Comparison of ENCODE assay signal across 15 cellular contexts in genomic region chr20:48937674-48938073, GRCh38. TPM values are rescaled to one million over a fixed set of nuclear protein-coding genes. Genes with fewer than 3 reads are reported as not detected.
DNase-seq lines count a peak whose midpoint lies in the region; ATAC-seq, FAIRE-seq and TF ChIP-seq lines count a peak whose summit lies in the region.
"Had no signal": no experiment of that assay in that cellular context is flagged by ENCODE, and none has a peak within 500 bp of the region (broad histone marks: within the 10 kb centered on the region; RNA-seq: fewer than 3 reads in every experiment).

No MANE protein-coding gene starts in this region.

- H3K9me3 ChIP-seq in CD8-positive, alpha-beta T cell (ENCODE audit: low read length), result no peaks in the 10 kb centered on the region
- no peaks in the 10 kb centered on the region for H3K9me3 ChIP-seq in colonic mucosa

- H3K27ac Mint-ChIP-seq in CD8-positive, alpha-beta T cell, result peak overlapping the region; percentile 41
- peak overlapping the region; percentile 96 for H3K27ac Mint-ChIP-seq in nephron progenitor cell
- no peak overlapping the region for H3K27ac Mint-ChIP-seq in activated naive CD8-positive, alpha-beta T cell treated with anti-CD3 and anti-CD28 coated beads, Interleukin-2, amount 50 U/mL, for 24 hours
- H3K27ac Mint-ChIP-seq: B cell had no signal

- intact Hi-C loops in CD8-positive, alpha-beta T cell (cut with DNase I, micrococcal nuclease), result no loop called here
- intact Hi-C loops in colonic mucosa (cut with DNase I), result no loop called here

- no peaks in the 10 kb centered on the region for H3K9me3 Mint-ChIP-seq in CD8-positive, alpha-beta T cell
- H3K9me3 Mint-ChIP-seq in nephron progenitor cell, result peaks cover 26% of the 10 kb centered on the region
- H3K9me3 Mint-ChIP-seq in activated naive CD8-positive, alpha-beta T cell treated with anti-CD3 and anti-CD28 coated beads, Interleukin-2, amount 50 U/mL, for 24 hours, result no peaks in the 10 kb centered on the region

- TF ChIP-seq CTCF in CD8-positive, alpha-beta T cell (IDR thresholded peaks at IDR 0.05), result no peak
- TF ChIP-seq CTCF in colonic mucosa (IDR thresholded peaks at IDR 0.05) (no peak), nephron progenitor cell (IDR thresholded peaks at IDR 0.05) (no peak)

- H3K4me3 ChIP-seq in CD8-positive, alpha-beta T cell (ENCODE audit: low read depth, low read length), result no peak overlapping the region
- no peak overlapping the region for H3K4me3 ChIP-seq in colonic mucosa

- peaks cover 20% of the 10 kb centered on the region for H3K4me1 ChIP-seq in CD8-positive, alpha-beta T cell (ENCODE audit: insufficient read depth, low read length)
- H3K4me1 ChIP-seq in colonic mucosa, result peaks cover 4% of the 10 kb centered on the region

- no peak for ATAC-seq in CD8-positive, alpha-beta T cell
- ATAC-seq in activated naive CD8-positive, alpha-beta T cell treated with anti-CD3 and anti-CD28 coated beads, Interleukin-2, amount 50 U/mL, for 24 hours, result no peak

- CTCF ChIA-PET in CD8-positive, alpha-beta T cell (lab: Charles Lee), result no interaction called here

- H3K36me3 Mint-ChIP-seq in CD8-positive, alpha-beta T cell, result peaks cover 33% of the 10 kb centered on the region
- peaks cover 28% of the 10 kb centered on the region for H3K36me3 Mint-ChIP-seq in nephron progenitor cell (ENCODE audit: low read depth)
- peaks cover 10% of the 10 kb centered on the region for H3K36me3 Mint-ChIP-seq in activated naive CD8-positive, alpha-beta T cell treated with anti-CD3 and anti-CD28 coated beads, Interleukin-2, amount 50 U/mL, for 24 hours (ENCODE audit: low read depth)

- no peak overlapping the region for H3K4me3 Mint-ChIP-seq in CD8-positive, alpha-beta T cell
- no peak overlapping the region for H3K4me3 Mint-ChIP-seq in nephron progenitor cell
- no peak overlapping the region for H3K4me3 Mint-ChIP-seq in activated naive CD8-positive, alpha-beta T cell treated with anti-CD3 and anti-CD28 coated beads, Interleukin-2, amount 50 U/mL, for 24 hours
- H3K4me3 Mint-ChIP-seq: B cell had no signal

- peak; percentile 58 for FAIRE-seq in HTR-8/SVneo (lab: Jason Lieb, UNC)

- no peaks in the 10 kb centered on the region for H3K27me3 Mint-ChIP-seq in CD8-positive, alpha-beta T cell (ENCODE audit: low read depth)
- H3K27me3 Mint-ChIP-seq in nephron progenitor cell (ENCODE audit: low read depth, poor library complexity), result peaks cover 5% of the 10 kb centered on the region
- H3K27me3 Mint-ChIP-seq in activated naive CD8-positive, alpha-beta T cell treated with anti-CD3 and anti-CD28 coated beads, Interleukin-2, amount 50 U/mL, for 24 hours, result no peaks in the 10 kb centered on the region
- H3K27me3 Mint-ChIP-seq: B cell had no signal

- no peaks in the 10 kb centered on the region for H3K27me3 ChIP-seq in CD8-positive, alpha-beta T cell (ENCODE audit: insufficient read depth, low read length)
- no peaks in the 10 kb centered on the region for H3K27me3 ChIP-seq in colonic mucosa

- no peak overlapping the region for H3K9ac ChIP-seq in colonic mucosa (ENCODE audit: low read depth in 2 of 2, low read length in 2 of 2)

- DNase-seq in CD8-positive, alpha-beta T cell, result no peak
- DNase-seq in HTR-8/SVneo (ENCODE audit: insufficient read length, low spot score), result no peak
- no peak for DNase-seq in colonic mucosa
- DNase-seq in nephron progenitor cell, result no peak
- no peak for DNase-seq in activated naive CD8-positive, alpha-beta T cell treated with anti-CD3 and anti-CD28 coated beads, Interleukin-2, amount 50 U/mL, for 24 hours
- DNase-seq in cortex of kidney (lab: John Stamatoyannopoulos, UW), result no peak
- no peak for DNase-seq in caudate nucleus (lab: John Stamatoyannopoulos, UW)
- DNase-seq in GOT3 (lab: John Stamatoyannopoulos, UW), result no peak
- DNase-seq: DMS 273 treated with DMSO at 0.1 percent for 48 hours, IMR-90, Kasumi-1, NCI-H187 treated with DMSO at 0.1 percent for 48 hours, NCI-H2171 treated with DMSO at 0.1 percent for 48 hours, NCI-H774 had no signal

- no peak overlapping the region for H3K27ac ChIP-seq in CD8-positive, alpha-beta T cell (ENCODE audit: low read depth, low read length)
- H3K27ac ChIP-seq in colonic mucosa (peak overlapping the region; percentile 67), caudate nucleus (ENCODE audit: low read depth, low read length) (no peak overlapping the region)

- peaks cover 46% of the 10 kb centered on the region for H3K4me1 Mint-ChIP-seq in CD8-positive, alpha-beta T cell (ENCODE audit: low read depth)
- peaks cover 10% of the 10 kb centered on the region for H3K4me1 Mint-ChIP-seq in nephron progenitor cell
- H3K4me1 Mint-ChIP-seq in activated naive CD8-positive, alpha-beta T cell treated with anti-CD3 and anti-CD28 coated beads, Interleukin-2, amount 50 U/mL, for 24 hours, result peaks cover 30% of the 10 kb centered on the region

- H3K36me3 ChIP-seq in CD8-positive, alpha-beta T cell (ENCODE audit: insufficient read depth, low read length), result peaks cover 4% of the 10 kb centered on the region
- H3K36me3 ChIP-seq in colonic mucosa, result no peaks in the 10 kb centered on the region

- POLR2A ChIA-PET in CD8-positive, alpha-beta T cell (lab: Charles Lee), result no interaction called here

RNA-seq across cellular contexts. Expression of gene ARFGEF2, which starts 16.2 kb away (rescaled TPM):
- 10 to 100 TPM; 25.7 to 26.7 TPM for total RNA-seq in CD8-positive, alpha-beta T cell
- 10 to 100 TPM; 46.9 to 74.1 TPM for total RNA-seq in colonic mucosa
